In genomic region chr2:100060875-100061274, GRCh38 we compare ENCODE assay signal across 22 cellular contexts.
A peak's percentile ranks its signal among the peaks of the same experiment; 100 is the strongest.
DNase-seq lines count a peak whose midpoint lies in the region; ATAC-seq and FAIRE-seq lines count a peak whose summit lies in the region.
"Had no signal": no experiment of that assay in that cellular context is flagged by ENCODE, and none has a peak within 500 bp of the region (broad histone marks: within the 10 kb centered on the region; RNA-seq: fewer than 3 reads in every experiment).

No MANE protein-coding gene starts in this region.

- H3K9me3 Mint-ChIP-seq in activated T-cell treated with anti-CD3 and anti-CD28 coated beads, Interleukin-2, amount 50 U/mL, for 4 hours = peaks cover 4% of the 10 kb centered on the region
- peaks cover 4% of the 10 kb centered on the region for H3K9me3 Mint-ChIP-seq in activated T-helper 2 cell treated with anti-CD3 and anti-CD28 coated beads, Interferon-gamma antibody, Interleukin-2, Interleukin-4, amounts not matched to agents 10 μg/mL and 5 μg/mL and 100 μg/mL, durations not matched to agents 14 hours and 24 hours and 36 hours
- H3K9me3 Mint-ChIP-seq in stimulated activated memory B cell treated with anti-CD40 and anti-IgM and Interleukin-4, amounts not matched to agents 10 μg/mL and 1 μg/mL and 100 μg/mL, for 72 hours = peaks cover 3% of the 10 kb centered on the region

- H3K36me3 Mint-ChIP-seq in activated T-cell treated with anti-CD3 and anti-CD28 coated beads, Interleukin-2, amount 50 U/mL, for 4 hours (ENCODE audit: insufficient read depth) = peaks cover 14% of the 10 kb centered on the region
- no peaks in the 10 kb centered on the region for H3K36me3 Mint-ChIP-seq in activated T-helper 2 cell treated with anti-CD3 and anti-CD28 coated beads, Interferon-gamma antibody, Interleukin-2, Interleukin-4, amounts not matched to agents 10 μg/mL and 5 μg/mL and 100 μg/mL, durations not matched to agents 14 hours and 24 hours and 36 hours (ENCODE audit: low read depth)
- peaks cover 65% of the 10 kb centered on the region for H3K36me3 Mint-ChIP-seq in stimulated activated memory B cell treated with anti-CD40 and anti-IgM and Interleukin-4, amounts not matched to agents 10 μg/mL and 1 μg/mL and 100 μg/mL, for 72 hours

- peak overlapping the region; percentile 5 for H3K27ac Mint-ChIP-seq in activated T-helper 2 cell treated with anti-CD3 and anti-CD28 coated beads, Interferon-gamma antibody, Interleukin-2, Interleukin-4, amounts not matched to agents 10 μg/mL and 5 μg/mL and 100 μg/mL, durations not matched to agents 14 hours and 24 hours and 36 hours
- H3K27ac Mint-ChIP-seq in stimulated activated memory B cell treated with anti-CD40 and anti-IgM and Interleukin-4, amounts not matched to agents 10 μg/mL and 1 μg/mL and 100 μg/mL, for 72 hours = peak overlapping the region; percentile 61
- H3K27ac Mint-ChIP-seq: progenitor cell of endocrine pancreas had no signal

- intact Hi-C loops in activated T-helper 2 cell treated with anti-CD3 and anti-CD28 coated beads, Interferon-gamma antibody, Interleukin-2, Interleukin-4, amounts not matched to agents 10 μg/mL and 5 μg/mL and 100 μg/mL, durations not matched to agents 14 hours and 24 hours and 36 hours (cut with micrococcal nuclease) = loop anchor here (5.0 kb wide), 1 partner anchor 76 kb away; no protein-coding TSS in a partner anchor

- DNase-seq in activated T-cell treated with anti-CD3 and anti-CD28 coated beads, Interleukin-2, amount 50 U/mL, for 4 hours = no peak
- DNase-seq in activated T-cell treated with anti-CD3 and anti-CD28 coated beads, Interleukin-2, amount 50 U/mL, for 1 hour = no peak
- DNase-seq in GM18507 (ENCODE audit: extremely low spot score, insufficient read length, low read depth) (peak; percentile 3), AG08395 (ENCODE audit: low spot score) (no peak)
- no peak for DNase-seq in activated T-helper 2 cell treated with anti-CD3 and anti-CD28 coated beads, Interferon-gamma antibody, Interleukin-2, Interleukin-4, amounts not matched to agents 10 μg/mL and 5 μg/mL and 100 μg/mL, durations not matched to agents 14 hours and 24 hours and 36 hours (ENCODE audit: low spot score)
- DNase-seq in activated CD8-positive, alpha-beta memory T cell treated with anti-CD3 and anti-CD28 coated beads, Interleukin-2, amount 50 U/mL, for 48 hours = no peak
- DNase-seq: activated CD4-positive, CD25-positive, alpha-beta regulatory T cell; COR-L47; hippocampal formation; kidney; mesendoderm; NCI-H2081 treated with DMSO at 0.1 percent for 48 hours; NCI-H526 treated with DMSO at 0.1 percent for 48 hours; SHP77; spleen had no signal

- peaks cover 40% of the 10 kb centered on the region for H3K4me1 Mint-ChIP-seq in activated T-cell treated with anti-CD3 and anti-CD28 coated beads, Interleukin-2, amount 50 U/mL, for 4 hours (ENCODE audit: low read depth)
- peaks cover 25% of the 10 kb centered on the region for H3K4me1 Mint-ChIP-seq in activated T-helper 2 cell treated with anti-CD3 and anti-CD28 coated beads, Interferon-gamma antibody, Interleukin-2, Interleukin-4, amounts not matched to agents 10 μg/mL and 5 μg/mL and 100 μg/mL, durations not matched to agents 14 hours and 24 hours and 36 hours (ENCODE audit: low read depth)
- H3K4me1 Mint-ChIP-seq in stimulated activated memory B cell treated with anti-CD40 and anti-IgM and Interleukin-4, amounts not matched to agents 10 μg/mL and 1 μg/mL and 100 μg/mL, for 72 hours = peaks cover 73% of the 10 kb centered on the region

- peak; percentile 36 for FAIRE-seq in GM18507 (lab: Jason Lieb, UNC)
- FAIRE-seq: colon, endometrium, K562, kidney had no signal

- ATAC-seq in activated T-cell treated with anti-CD3 and anti-CD28 coated beads, Interleukin-2, amount 50 U/mL, for 4 hours = peak; percentile 74 to 80
- ATAC-seq in stimulated activated memory B cell treated with anti-CD40 and anti-IgM and Interleukin-4, amounts not matched to agents 10 μg/mL and 1 μg/mL and 100 μg/mL, for 72 hours = peak; percentile 43
- no peak for ATAC-seq in HG02870 (IDR thresholded peaks at IDR 0.05; ENCODE audit: unreplicated experiment)
- ATAC-seq: K562 had no signal

- H3K27me3 Mint-ChIP-seq in activated T-cell treated with anti-CD3 and anti-CD28 coated beads, Interleukin-2, amount 50 U/mL, for 4 hours (ENCODE audit: low read depth) = peaks cover 6% of the 10 kb centered on the region
- peaks cover under 1% of the 10 kb centered on the region for H3K27me3 Mint-ChIP-seq in activated T-helper 2 cell treated with anti-CD3 and anti-CD28 coated beads, Interferon-gamma antibody, Interleukin-2, Interleukin-4, amounts not matched to agents 10 μg/mL and 5 μg/mL and 100 μg/mL, durations not matched to agents 14 hours and 24 hours and 36 hours (ENCODE audit: low read depth)
- H3K27me3 Mint-ChIP-seq in stimulated activated memory B cell treated with anti-CD40 and anti-IgM and Interleukin-4, amounts not matched to agents 10 μg/mL and 1 μg/mL and 100 μg/mL, for 72 hours = no peaks in the 10 kb centered on the region

- H3K4me3 Mint-ChIP-seq in activated T-cell treated with anti-CD3 and anti-CD28 coated beads, Interleukin-2, amount 50 U/mL, for 4 hours = no peak overlapping the region
- H3K4me3 Mint-ChIP-seq in activated T-helper 2 cell treated with anti-CD3 and anti-CD28 coated beads, Interferon-gamma antibody, Interleukin-2, Interleukin-4, amounts not matched to agents 10 μg/mL and 5 μg/mL and 100 μg/mL, durations not matched to agents 14 hours and 24 hours and 36 hours (ENCODE audit: low read depth) = no peak overlapping the region
- H3K4me3 Mint-ChIP-seq in stimulated activated memory B cell treated with anti-CD40 and anti-IgM and Interleukin-4, amounts not matched to agents 10 μg/mL and 1 μg/mL and 100 μg/mL, for 72 hours = no peak overlapping the region
- H3K4me3 Mint-ChIP-seq: nephron had no signal
